Comparison of ENCODE assay signal across 19 cellular contexts in the genomic region with DNA sequence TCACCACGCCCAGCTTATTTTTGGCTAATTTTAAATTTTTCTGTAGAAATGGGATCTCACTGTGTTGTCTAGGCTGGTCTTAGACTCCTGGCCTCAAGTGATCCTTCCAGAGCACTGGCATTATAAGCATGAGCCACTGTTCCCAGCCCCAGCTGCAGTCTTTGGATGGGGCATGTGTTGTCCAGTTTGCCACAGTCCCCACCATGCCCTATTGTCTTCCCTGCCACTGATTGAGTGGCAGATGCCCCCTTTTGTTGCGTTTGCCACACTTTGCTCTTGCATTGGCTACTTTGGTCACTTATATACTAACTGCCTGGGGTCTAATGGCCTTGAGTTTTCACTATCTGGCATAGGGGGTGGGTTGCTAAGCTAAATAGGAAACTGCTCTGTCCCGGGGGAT.
DNase-seq lines count a peak whose midpoint lies in the region; ATAC-seq and TF ChIP-seq lines count a peak whose summit lies in the region.
"Had no signal": no experiment of that assay in that cellular context is flagged by ENCODE, and none has a peak within 500 bp of the region (broad histone marks: within the 10 kb centered on the region; RNA-seq: fewer than 3 reads in every experiment).

No MANE protein-coding gene starts in this region.

- no peaks in the 10 kb centered on the region for H3K9me3 Mint-ChIP-seq in Calu3 (ENCODE audit: low read depth, unreplicated experiment)
- H3K9me3 Mint-ChIP-seq in activated naive CD8-positive, alpha-beta T cell treated with anti-CD3 and anti-CD28 coated beads, Interleukin-2, amount 50 U/mL, for 24 hours: no peaks in the 10 kb centered on the region

- no peaks in the 10 kb centered on the region for H3K27me3 Mint-ChIP-seq in Calu3 (ENCODE audit: unreplicated experiment)
- no peaks in the 10 kb centered on the region for H3K27me3 Mint-ChIP-seq in activated naive CD8-positive, alpha-beta T cell treated with anti-CD3 and anti-CD28 coated beads, Interleukin-2, amount 50 U/mL, for 24 hours

- H3K4me1 ChIP-seq in BLaER1: peaks cover 92% of the 10 kb centered on the region
- peaks cover 43% of the 10 kb centered on the region for H3K4me1 ChIP-seq in psoas muscle

- intact Hi-C loops in Calu3 (cut with micrococcal nuclease; ENCODE audit: unreplicated experiment) (no loop called here), psoas muscle (cut with DNase I) (no loop called here)

- no peak overlapping the region for H3K4me3 Mint-ChIP-seq in Calu3 (ENCODE audit: low read depth, unreplicated experiment)
- H3K4me3 Mint-ChIP-seq in activated naive CD8-positive, alpha-beta T cell treated with anti-CD3 and anti-CD28 coated beads, Interleukin-2, amount 50 U/mL, for 24 hours: no peak overlapping the region

- ATAC-seq in activated naive CD8-positive, alpha-beta T cell treated with anti-CD3 and anti-CD28 coated beads, Interleukin-2, amount 50 U/mL, for 24 hours: no peak
- no peak for ATAC-seq in psoas muscle
- no peak for ATAC-seq in GM18517 (IDR thresholded peaks at IDR 0.05; ENCODE audit: unreplicated experiment)

- H3K4me3 ChIP-seq in BLaER1 (no peak overlapping the region), psoas muscle (no peak overlapping the region)
- H3K4me3 ChIP-seq: GM23248 had no signal

- no peak overlapping the region; the same call in 1 of the 2 replicates for H3K9ac ChIP-seq in BLaER1

- 94 to 95% (median 94%) methylated on average over 3 of the region's 3 CpGs for WGBS in psoas muscle, 3 donors

- no peaks in the 10 kb centered on the region for H3K27me3 ChIP-seq in BLaER1
- no peaks in the 10 kb centered on the region for H3K27me3 ChIP-seq in psoas muscle (ENCODE audit: insufficient read depth in 3 of 3, low read length in 2 of 3)

- H3K27ac Mint-ChIP-seq in Calu3 (ENCODE audit: unreplicated experiment): no peak overlapping the region
- H3K27ac Mint-ChIP-seq in activated naive CD8-positive, alpha-beta T cell treated with anti-CD3 and anti-CD28 coated beads, Interleukin-2, amount 50 U/mL, for 24 hours: peak overlapping the region; percentile 42

- H3K9me3 ChIP-seq in BLaER1 (peaks cover 7% of the 10 kb centered on the region; the same call in 1 of the 2 replicates), psoas muscle (no peaks in the 10 kb centered on the region)

- no peak for DNase-seq in Calu3
- no peak for DNase-seq in activated naive CD8-positive, alpha-beta T cell treated with anti-CD3 and anti-CD28 coated beads, Interleukin-2, amount 50 U/mL, for 24 hours
- no peak for DNase-seq in psoas muscle
- DNase-seq in D341Med (ENCODE audit: low spot score): no peak
- DNase-seq in mesenteric fat pad (ENCODE audit: low spot score): no peak
- DNase-seq in NCI-H2081 treated with DMSO at 0.1 percent for 48 hours (lab: John Stamatoyannopoulos, UW): no peak
- DNase-seq: DMS 273 treated with DMSO at 0.1 percent for 48 hours, GF-D8, Kasumi-1, NCI-H1105, NCI-H1694, NCI-H2107, NCI-H2227 treated with DMSO at 0.1 percent for 48 hours, NCI-H524 treated with DMSO at 0.1 percent for 48 hours, OCI-M1, RPMI8226 had no signal

- H3K36me3 ChIP-seq in BLaER1: peaks cover 54% of the 10 kb centered on the region
- H3K36me3 ChIP-seq in psoas muscle (ENCODE audit: insufficient read depth in 1 of 2, low read depth in 1 of 2): peaks cover 0 to 8% of the 10 kb centered on the region in 2 donors

- no peaks in the 10 kb centered on the region for H3K4me1 Mint-ChIP-seq in Calu3 (ENCODE audit: low read depth, unreplicated experiment)
- H3K4me1 Mint-ChIP-seq in activated naive CD8-positive, alpha-beta T cell treated with anti-CD3 and anti-CD28 coated beads, Interleukin-2, amount 50 U/mL, for 24 hours: peaks cover 23% of the 10 kb centered on the region

- H3K27ac ChIP-seq in BLaER1 (peak overlapping the region; percentile 78; the same call in 1 of the 2 replicates), psoas muscle (peak overlapping the region; percentile 76)

- BruUV-seq in Calu3 (replicated peaks; lab: Mats Ljungman, UMichigan): TSS peak; percentile 30

- TF ChIP-seq CTCF in Calu3 (IDR thresholded peaks at IDR 0.05; ENCODE audit: unreplicated experiment): no peak
- TF ChIP-seq CTCF in psoas muscle (IDR thresholded peaks at IDR 0.05): no peak

- peaks cover 39% of the 10 kb centered on the region for H3K36me3 Mint-ChIP-seq in Calu3 (ENCODE audit: insufficient read depth, unreplicated experiment)
- H3K36me3 Mint-ChIP-seq in activated naive CD8-positive, alpha-beta T cell treated with anti-CD3 and anti-CD28 coated beads, Interleukin-2, amount 50 U/mL, for 24 hours (ENCODE audit: low read depth): peaks cover 49% of the 10 kb centered on the region

- H4K20me1 ChIP-seq in BLaER1: peaks cover 18% of the 10 kb centered on the region

- H3K4me2 ChIP-seq in BLaER1: peak overlapping the region; percentile 82

- CTCF ChIA-PET in Calu3 (lab: Charles Lee): interaction anchor here (0.6 to 1.1 kb wide), 2 partner anchors 12 to 44 kb away, joined by 3 read pairs; no protein-coding TSS in a partner anchor
